ENCODE assay signal across 1 cellular context in the genomic region with DNA sequence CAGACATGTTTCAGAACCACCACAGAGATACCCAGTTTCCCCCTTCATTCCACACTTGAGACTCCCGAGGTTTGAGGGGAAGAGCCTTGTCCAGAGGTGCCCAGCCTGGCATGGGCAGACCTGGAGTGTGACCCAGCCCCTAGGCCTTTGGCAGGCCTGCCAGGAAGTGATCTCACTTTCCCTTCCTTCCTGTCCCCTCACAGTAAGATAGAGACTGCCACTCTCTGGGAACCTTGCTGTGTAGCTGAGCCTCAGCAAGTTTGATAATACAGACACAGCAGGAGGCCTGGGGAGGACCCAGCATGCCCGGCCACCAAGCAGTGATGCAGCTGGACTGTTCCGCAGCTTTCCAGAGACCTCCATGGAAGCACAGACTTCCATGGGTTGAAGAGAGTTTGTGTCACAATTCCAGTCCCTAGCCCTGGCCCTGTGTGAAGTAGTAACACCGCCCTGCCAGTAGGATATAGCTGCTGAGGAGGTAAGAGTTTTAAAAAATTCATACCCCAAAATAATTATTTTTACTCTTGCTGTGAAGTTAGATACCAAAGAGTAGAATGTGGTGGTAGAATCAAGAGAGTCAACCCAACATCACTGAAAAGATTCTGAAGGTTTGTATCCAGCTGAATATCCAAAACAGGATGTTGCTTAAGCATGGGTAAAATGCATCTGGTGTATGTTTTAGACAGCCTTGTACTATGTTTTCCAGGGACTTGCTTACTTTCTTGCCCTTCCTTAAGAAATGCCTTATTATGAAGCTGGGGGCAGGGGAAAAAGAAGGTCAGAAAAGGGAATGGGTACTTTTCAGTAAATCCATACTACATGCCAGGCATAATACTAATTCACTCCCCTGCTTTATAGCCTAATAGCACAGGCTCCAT.
TF ChIP-seq lines count a peak whose summit lies in the region.

No MANE protein-coding gene starts in this region.

TF ChIP-seq in K562, 482 proteins besides CTCF, POLR2A, EP300 and RAD21 (continued from another document):
- TF ChIP-seq CXXC5 (CRISPR knock-in tag; IDR thresholded peaks at IDR 0.05) (no peak), ZNF830 (CRISPR knock-in tag; IDR thresholded peaks at IDR 0.05) (no peak)
